In genomic region chr14:83849999-83850611, GRCh38 we compare ENCODE assay signal across 29 cellular contexts.
"Had no signal": no experiment of that assay in that cellular context is flagged by ENCODE, and none has a peak within 500 bp of the region (broad histone marks: within the 10 kb centered on the region; RNA-seq: fewer than 3 reads in every experiment).

No MANE protein-coding gene starts in this region.

- H3K4me3 ChIP-seq: colonic mucosa, esophagus muscularis mucosa, gastroesophageal sphincter, heart right ventricle, left lung, mucosa of descending colon, ovary, right atrium auricular region, smooth muscle cell, suprapubic skin, transverse colon, upper lobe of right lung, uterus had no signal

- H3K27ac Mint-ChIP-seq: dendritic cell treated with granulocyte-macrophage colony-stimulating factor and Interleukin-4, amounts not matched to agents 40 ng/mL and 50 ng/mL, for 4 days; mesothelial cell of epicardium; naive B cell; nephron; stimulated activated naive CD8-positive, alpha-beta T cell treated with anti-CD3 and anti-CD28 coated beads, Interleukin-15, amount 100 ng/mL, for 72 hours had no signal

- H3K27me3 ChIP-seq: colonic mucosa, esophagus muscularis mucosa, foreskin keratinocyte, gastroesophageal sphincter, heart right ventricle, left lung, ovary, right atrium auricular region, suprapubic skin, transverse colon, upper lobe of right lung, uterus had no signal

- H3K27me3 Mint-ChIP-seq: dendritic cell treated with granulocyte-macrophage colony-stimulating factor and Interleukin-4, amounts not matched to agents 40 ng/mL and 50 ng/mL, for 4 days; naive B cell; stimulated activated naive CD8-positive, alpha-beta T cell treated with anti-CD3 and anti-CD28 coated beads, Interleukin-15, amount 100 ng/mL, for 72 hours had no signal

- DNase-seq: colonic mucosa; effector memory CD4-positive, alpha-beta T cell; foreskin keratinocyte; heart right ventricle; hippocampal formation; left cardiac atrium; left lung; mesenchymal stem cell; mucosa of descending colon; naive B cell; occipital lobe; ovary; stimulated activated CD4-positive, alpha-beta T cell treated with anti-CD3 and anti-CD28 coated beads, Interleukin-12 subunit alpha, Interleukin-12 subunit beta, amount 100 ng/mL, for 4 hours; stimulated activated CD4-positive, alpha-beta T cell treated with anti-CD3 and anti-CD28 coated beads, Interleukin-1b, Interleukin-23, amount 100 ng/mL, for 48 hours; stimulated activated CD4-positive, alpha-beta T cell treated with anti-CD3 and anti-CD28 coated beads, Interleukin-4, amount 100 ng/mL, for 1 hour; stimulated activated CD8-positive, alpha-beta memory T cell treated with anti-CD3 and anti-CD28 coated beads, Interleukin-4, amount 100 ng/mL, for 48 hours; stimulated activated naive CD4-positive, alpha-beta T cell; stimulated activated naive CD8-positive, alpha-beta T cell treated with anti-CD3 and anti-CD28 coated beads, Interleukin-15, amount 100 ng/mL, for 72 hours; transverse colon; upper lobe of right lung; uterus had no signal

- H3K36me3 ChIP-seq: colonic mucosa, esophagus muscularis mucosa, gastroesophageal sphincter, heart right ventricle, left lung, ovary, right atrium auricular region, suprapubic skin, transverse colon, upper lobe of right lung, uterus had no signal

- H3K4me1 ChIP-seq: colonic mucosa, esophagus muscularis mucosa, foreskin keratinocyte, gastroesophageal sphincter, heart right ventricle, left lung, right atrium auricular region, suprapubic skin, transverse colon, upper lobe of right lung, uterus had no signal

- H3K36me3 Mint-ChIP-seq: naive B cell had no signal

- H3K27ac ChIP-seq: colonic mucosa, esophagus muscularis mucosa, foreskin keratinocyte, gastroesophageal sphincter, heart right ventricle, left lung, ovary, right atrium auricular region, suprapubic skin, transverse colon, upper lobe of right lung, uterus had no signal

- H3K9me3 ChIP-seq: colonic mucosa, gastroesophageal sphincter, ovary, right atrium auricular region, suprapubic skin, uterus had no signal

- H3K4me3 Mint-ChIP-seq: dendritic cell treated with granulocyte-macrophage colony-stimulating factor and Interleukin-4, amounts not matched to agents 40 ng/mL and 50 ng/mL, for 4 days; mesothelial cell of epicardium; naive B cell; nephron; stimulated activated naive CD8-positive, alpha-beta T cell treated with anti-CD3 and anti-CD28 coated beads, Interleukin-15, amount 100 ng/mL, for 72 hours had no signal

- H3K4me1 Mint-ChIP-seq: naive B cell; stimulated activated naive CD8-positive, alpha-beta T cell treated with anti-CD3 and anti-CD28 coated beads, Interleukin-15, amount 100 ng/mL, for 72 hours had no signal
